ENCODE assay signal across 1 cellular context in the genomic region with DNA sequence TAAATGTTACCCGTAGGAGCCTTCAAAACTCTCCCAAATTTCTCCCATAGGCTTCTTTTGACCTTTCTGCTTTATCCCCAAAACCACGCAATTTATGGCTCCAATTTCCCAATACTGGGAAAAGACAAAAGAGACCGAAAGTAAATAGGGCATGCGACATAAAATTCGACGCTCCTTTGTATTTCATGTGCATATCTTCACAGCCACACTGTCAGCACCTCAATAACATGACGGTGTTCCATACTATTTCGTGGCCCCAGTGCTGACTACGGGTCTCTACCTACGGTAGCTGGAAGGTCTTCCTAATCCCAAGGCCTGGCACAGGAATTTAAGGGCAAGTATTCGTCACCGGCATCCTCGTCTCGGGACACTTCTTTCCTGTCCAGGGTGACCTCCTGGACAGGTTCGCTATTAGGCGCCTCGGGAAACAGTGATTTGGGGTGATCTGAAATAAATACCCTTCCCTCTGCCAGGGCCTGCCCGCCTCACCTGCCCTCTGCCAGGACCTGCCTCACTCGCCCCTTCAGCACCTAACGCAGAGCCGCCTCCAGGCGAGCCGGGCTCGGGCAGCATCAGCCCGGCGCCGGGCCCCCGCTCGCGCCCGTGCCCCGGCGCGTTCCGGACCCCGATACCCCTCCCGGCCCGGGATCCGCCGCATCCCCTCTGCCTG.
TF ChIP-seq lines count a peak whose summit lies in the region.

No MANE protein-coding gene starts in this region.

TF ChIP-seq in HepG2, 621 proteins besides CTCF, POLR2A, EP300 and RAD21 (continued from another document and continues in another):
- TF ChIP-seq, protein P1, sequence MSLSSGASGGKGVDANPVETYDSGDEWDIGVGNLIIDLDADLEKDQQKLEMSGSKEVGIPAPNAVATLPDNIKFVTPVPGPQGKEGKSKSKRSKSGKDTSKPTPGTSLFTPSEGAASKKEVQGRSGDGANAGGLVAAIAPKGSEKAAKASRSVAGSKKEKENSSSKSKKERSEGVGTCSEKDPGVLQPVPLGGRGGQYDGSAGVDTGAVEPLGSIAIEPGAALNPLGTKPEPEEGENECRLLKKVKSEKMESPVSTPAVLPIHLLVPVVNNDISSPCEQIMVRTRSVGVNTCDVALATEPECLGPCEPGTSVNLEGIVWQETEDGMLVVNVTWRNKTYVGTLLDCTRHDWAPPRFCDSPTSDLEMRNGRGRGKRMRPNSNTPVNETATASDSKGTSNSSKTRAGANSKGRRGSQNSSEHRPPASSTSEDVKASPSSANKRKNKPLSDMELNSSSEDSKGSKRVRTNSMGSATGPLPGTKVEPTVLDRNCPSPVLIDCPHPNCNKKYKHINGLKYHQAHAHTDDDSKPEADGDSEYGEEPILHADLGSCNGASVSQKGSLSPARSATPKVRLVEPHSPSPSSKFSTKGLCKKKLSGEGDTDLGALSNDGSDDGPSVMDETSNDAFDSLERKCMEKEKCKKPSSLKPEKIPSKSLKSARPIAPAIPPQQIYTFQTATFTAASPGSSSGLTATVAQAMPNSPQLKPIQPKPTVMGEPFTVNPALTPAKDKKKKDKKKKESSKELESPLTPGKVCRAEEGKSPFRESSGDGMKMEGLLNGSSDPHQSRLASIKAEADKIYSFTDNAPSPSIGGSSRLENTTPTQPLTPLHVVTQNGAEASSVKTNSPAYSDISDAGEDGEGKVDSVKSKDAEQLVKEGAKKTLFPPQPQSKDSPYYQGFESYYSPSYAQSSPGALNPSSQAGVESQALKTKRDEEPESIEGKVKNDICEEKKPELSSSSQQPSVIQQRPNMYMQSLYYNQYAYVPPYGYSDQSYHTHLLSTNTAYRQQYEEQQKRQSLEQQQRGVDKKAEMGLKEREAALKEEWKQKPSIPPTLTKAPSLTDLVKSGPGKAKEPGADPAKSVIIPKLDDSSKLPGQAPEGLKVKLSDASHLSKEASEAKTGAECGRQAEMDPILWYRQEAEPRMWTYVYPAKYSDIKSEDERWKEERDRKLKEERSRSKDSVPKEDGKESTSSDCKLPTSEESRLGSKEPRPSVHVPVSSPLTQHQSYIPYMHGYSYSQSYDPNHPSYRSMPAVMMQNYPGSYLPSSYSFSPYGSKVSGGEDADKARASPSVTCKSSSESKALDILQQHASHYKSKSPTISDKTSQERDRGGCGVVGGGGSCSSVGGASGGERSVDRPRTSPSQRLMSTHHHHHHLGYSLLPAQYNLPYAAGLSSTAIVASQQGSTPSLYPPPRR (CRISPR knock-in tag; IDR thresholded peaks at IDR 0.05; ENCODE audit: borderline replicate concordance): 0 out of 2 replicates have a peak, but pooled peaks have one; percentile 3
- TF ChIP-seq RBM39 (IDR thresholded peaks at IDR 0.05; ENCODE audit: low read depth, low read length, poor library complexity, severe bottlenecking): peak; percentile 40
- peak; percentile 19; the same call in 1 of the 2 replicates for TF ChIP-seq ZNF205 (CRISPR knock-in tag; IDR thresholded peaks at IDR 0.05)
- TF ChIP-seq JUN (CRISPR knock-in tag; IDR thresholded peaks at IDR 0.05): 0 out of 2 replicates have a peak, but pooled peaks have one; percentile 38
- TF ChIP-seq BHLHE40 (IDR thresholded peaks at IDR 0.05; ENCODE audit: low read length): no peak
- TF ChIP-seq SMAD3 (CRISPR knock-in tag; IDR thresholded peaks at IDR 0.05): 0 out of 2 replicates have a peak, but pooled peaks have one; percentile 10
- peak; percentile 72 for TF ChIP-seq FOXC1 (CRISPR knock-in tag; IDR thresholded peaks at IDR 0.05; ENCODE audit: borderline replicate concordance)
- TF ChIP-seq SAP130 (CRISPR knock-in tag; IDR thresholded peaks at IDR 0.05; ENCODE audit: low read depth): peak; percentile 46; the same call in 1 of the 2 replicates
- 0 out of 2 replicates have a peak, but pooled peaks have one; percentile 66 for TF ChIP-seq ZNF136 (CRISPR knock-in tag; IDR thresholded peaks at IDR 0.05; ENCODE audit: low read depth)
- TF ChIP-seq ZNF777 (CRISPR knock-in tag; IDR thresholded peaks at IDR 0.05): 0 out of 2 replicates have a peak, but pooled peaks have one; percentile 17
- TF ChIP-seq ZSCAN21 (CRISPR knock-in tag; IDR thresholded peaks at IDR 0.05; ENCODE audit: borderline replicate concordance): no peak
- TF ChIP-seq, protein P2, sequence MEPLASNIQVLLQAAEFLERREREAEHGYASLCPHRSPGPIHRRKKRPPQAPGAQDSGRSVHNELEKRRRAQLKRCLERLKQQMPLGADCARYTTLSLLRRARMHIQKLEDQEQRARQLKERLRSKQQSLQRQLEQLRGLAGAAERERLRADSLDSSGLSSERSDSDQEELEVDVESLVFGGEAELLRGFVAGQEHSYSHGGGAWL (CRISPR knock-in tag; IDR thresholded peaks at IDR 0.05): 0 out of 2 replicates have a peak, but pooled peaks have one; percentile 16
- 0 out of 2 replicates have a peak, but pooled peaks have one; percentile 5 for TF ChIP-seq ZNF138 (CRISPR knock-in tag; IDR thresholded peaks at IDR 0.05; ENCODE audit: low read depth)
- no peak for TF ChIP-seq CHD4 (IDR thresholded peaks at IDR 0.05; ENCODE audit: borderline replicate concordance, low read length)
- TF ChIP-seq KDM2A (CRISPR knock-in tag; IDR thresholded peaks at IDR 0.05; ENCODE audit: borderline replicate concordance, low read depth): peak; percentile 16; the same call in 1 of the 2 replicates
- 0 out of 2 replicates have a peak, but pooled peaks have one; percentile 10 for TF ChIP-seq ZBTB38 (CRISPR knock-in tag; IDR thresholded peaks at IDR 0.05)
- TF ChIP-seq, protein P3, sequence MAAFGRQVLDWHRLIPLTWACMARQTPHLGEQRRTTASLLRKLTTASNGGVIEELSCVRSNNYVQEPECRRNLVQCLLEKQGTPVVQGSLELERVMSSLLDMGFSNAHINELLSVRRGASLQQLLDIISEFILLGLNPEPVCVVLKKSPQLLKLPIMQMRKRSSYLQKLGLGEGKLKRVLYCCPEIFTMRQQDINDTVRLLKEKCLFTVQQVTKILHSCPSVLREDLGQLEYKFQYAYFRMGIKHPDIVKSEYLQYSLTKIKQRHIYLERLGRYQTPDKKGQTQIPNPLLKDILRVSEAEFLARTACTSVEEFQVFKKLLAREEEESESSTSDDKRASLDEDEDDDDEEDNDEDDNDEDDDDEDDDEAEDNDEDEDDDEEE (CRISPR knock-in tag; IDR thresholded peaks at IDR 0.05): 0 out of 2 replicates have a peak, but pooled peaks have one; percentile 71
- no peak for TF ChIP-seq HDAC2 (CRISPR knock-in tag; IDR thresholded peaks at IDR 0.05)
- TF ChIP-seq ASH2L (IDR thresholded peaks at IDR 0.05; ENCODE audit: insufficient read length, low read depth, low read length): peak; percentile 71
- TF ChIP-seq, protein P4, sequence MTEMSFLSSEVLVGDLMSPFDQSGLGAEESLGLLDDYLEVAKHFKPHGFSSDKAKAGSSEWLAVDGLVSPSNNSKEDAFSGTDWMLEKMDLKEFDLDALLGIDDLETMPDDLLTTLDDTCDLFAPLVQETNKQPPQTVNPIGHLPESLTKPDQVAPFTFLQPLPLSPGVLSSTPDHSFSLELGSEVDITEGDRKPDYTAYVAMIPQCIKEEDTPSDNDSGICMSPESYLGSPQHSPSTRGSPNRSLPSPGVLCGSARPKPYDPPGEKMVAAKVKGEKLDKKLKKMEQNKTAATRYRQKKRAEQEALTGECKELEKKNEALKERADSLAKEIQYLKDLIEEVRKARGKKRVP (CRISPR knock-in tag; IDR thresholded peaks at IDR 0.05): 0 out of 4 replicates have a peak, but pooled peaks of 1 of the 2 experiments have one; percentile 28
- TF ChIP-seq ZFP36L1 (CRISPR knock-in tag; IDR thresholded peaks at IDR 0.05): peak; percentile 39; the same call in 1 of the 2 replicates
- TF ChIP-seq CEBPB (IDR thresholded peaks at IDR 0.05; ENCODE audit: borderline replicate concordance, low read depth, low read length): no peak
- peak; percentile 80; the same call in 1 of the 2 replicates for TF ChIP-seq ZNF605 (CRISPR knock-in tag; IDR thresholded peaks at IDR 0.05)
- 0 out of 2 replicates have a peak, but pooled peaks have one; percentile 23 for TF ChIP-seq ZFX (CRISPR knock-in tag; IDR thresholded peaks at IDR 0.05; ENCODE audit: low read depth)
- TF ChIP-seq FOXA1 (IDR thresholded peaks at IDR 0.05): no peak
- 0 out of 2 replicates have a peak, but pooled peaks have one; percentile 6 for TF ChIP-seq FOXA1 (CRISPR knock-in tag; IDR thresholded peaks at IDR 0.05)
- TF ChIP-seq, protein P5, sequence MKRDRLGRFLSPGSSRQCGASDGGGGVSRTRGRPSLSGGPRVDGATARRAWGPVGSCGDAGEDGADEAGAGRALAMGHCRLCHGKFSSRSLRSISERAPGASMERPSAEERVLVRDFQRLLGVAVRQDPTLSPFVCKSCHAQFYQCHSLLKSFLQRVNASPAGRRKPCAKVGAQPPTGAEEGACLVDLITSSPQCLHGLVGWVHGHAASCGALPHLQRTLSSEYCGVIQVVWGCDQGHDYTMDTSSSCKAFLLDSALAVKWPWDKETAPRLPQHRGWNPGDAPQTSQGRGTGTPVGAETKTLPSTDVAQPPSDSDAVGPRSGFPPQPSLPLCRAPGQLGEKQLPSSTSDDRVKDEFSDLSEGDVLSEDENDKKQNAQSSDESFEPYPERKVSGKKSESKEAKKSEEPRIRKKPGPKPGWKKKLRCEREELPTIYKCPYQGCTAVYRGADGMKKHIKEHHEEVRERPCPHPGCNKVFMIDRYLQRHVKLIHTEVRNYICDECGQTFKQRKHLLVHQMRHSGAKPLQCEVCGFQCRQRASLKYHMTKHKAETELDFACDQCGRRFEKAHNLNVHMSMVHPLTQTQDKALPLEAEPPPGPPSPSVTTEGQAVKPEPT (CRISPR knock-in tag; IDR thresholded peaks at IDR 0.05; ENCODE audit: low read depth): 0 out of 2 replicates have a peak, but pooled peaks have one; percentile 17
- TF ChIP-seq ZMYM4 (CRISPR knock-in tag; IDR thresholded peaks at IDR 0.05): 0 out of 2 replicates have a peak, but pooled peaks have one; percentile 2
- TF ChIP-seq SALL1 (CRISPR knock-in tag; IDR thresholded peaks at IDR 0.05): peak; percentile 49
- peak; percentile 59; the same call in 1 of the 2 replicates for TF ChIP-seq KMT2B (CRISPR knock-in tag; IDR thresholded peaks at IDR 0.05)
- TF ChIP-seq HDAC1 (CRISPR knock-in tag; IDR thresholded peaks at IDR 0.05): peak; percentile 30; the same call in 1 of the 2 replicates
- peak; percentile 13; the same call in 1 of the 2 replicates for TF ChIP-seq ZNF253 (CRISPR knock-in tag; IDR thresholded peaks at IDR 0.05; ENCODE audit: borderline replicate concordance)
- TF ChIP-seq, protein P6, sequence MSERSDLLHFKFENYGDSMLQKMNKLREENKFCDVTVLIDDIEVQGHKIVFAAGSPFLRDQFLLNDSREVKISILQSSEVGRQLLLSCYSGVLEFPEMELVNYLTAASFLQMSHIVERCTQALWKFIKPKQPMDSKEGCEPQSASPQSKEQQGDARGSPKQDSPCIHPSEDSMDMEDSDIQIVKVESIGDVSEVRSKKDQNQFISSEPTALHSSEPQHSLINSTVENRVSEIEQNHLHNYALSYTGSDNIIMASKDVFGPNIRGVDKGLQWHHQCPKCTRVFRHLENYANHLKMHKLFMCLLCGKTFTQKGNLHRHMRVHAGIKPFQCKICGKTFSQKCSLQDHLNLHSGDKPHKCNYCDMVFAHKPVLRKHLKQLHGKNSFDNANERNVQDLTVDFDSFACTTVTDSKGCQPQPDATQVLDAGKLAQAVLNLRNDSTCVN (CRISPR knock-in tag; IDR thresholded peaks at IDR 0.05; ENCODE audit: borderline replicate concordance): no peak
- peak; percentile 8; the same call in 1 of the 2 replicates for TF ChIP-seq ZNF761 (CRISPR knock-in tag; conservative IDR thresholded peaks at IDR 0.05)
- no peak for TF ChIP-seq SP1 (IDR thresholded peaks at IDR 0.05)
- 0 out of 2 replicates have a peak, but pooled peaks have one; percentile 23 for TF ChIP-seq SP1 (CRISPR knock-in tag; IDR thresholded peaks at IDR 0.05)
- 0 out of 2 replicates have a peak, but pooled peaks have one; percentile 45 for TF ChIP-seq MIER3 (CRISPR knock-in tag; IDR thresholded peaks at IDR 0.05; ENCODE audit: borderline replicate concordance)
- no peak for TF ChIP-seq RFXAP (CRISPR knock-in tag; IDR thresholded peaks at IDR 0.05; ENCODE audit: borderline replicate concordance)
- TF ChIP-seq ZNF557 (CRISPR knock-in tag; IDR thresholded peaks at IDR 0.05): 0 out of 2 replicates have a peak, but pooled peaks have one; percentile 14
- 0 out of 2 replicates have a peak, but pooled peaks have one; percentile 38 for TF ChIP-seq ZSCAN29 (CRISPR knock-in tag; conservative IDR thresholded peaks at IDR 0.05)
- 0 out of 2 replicates have a peak, but pooled peaks have one; percentile 17 for TF ChIP-seq TBX2 (CRISPR knock-in tag; IDR thresholded peaks at IDR 0.05; ENCODE audit: borderline replicate concordance)
- TF ChIP-seq, protein P7, sequence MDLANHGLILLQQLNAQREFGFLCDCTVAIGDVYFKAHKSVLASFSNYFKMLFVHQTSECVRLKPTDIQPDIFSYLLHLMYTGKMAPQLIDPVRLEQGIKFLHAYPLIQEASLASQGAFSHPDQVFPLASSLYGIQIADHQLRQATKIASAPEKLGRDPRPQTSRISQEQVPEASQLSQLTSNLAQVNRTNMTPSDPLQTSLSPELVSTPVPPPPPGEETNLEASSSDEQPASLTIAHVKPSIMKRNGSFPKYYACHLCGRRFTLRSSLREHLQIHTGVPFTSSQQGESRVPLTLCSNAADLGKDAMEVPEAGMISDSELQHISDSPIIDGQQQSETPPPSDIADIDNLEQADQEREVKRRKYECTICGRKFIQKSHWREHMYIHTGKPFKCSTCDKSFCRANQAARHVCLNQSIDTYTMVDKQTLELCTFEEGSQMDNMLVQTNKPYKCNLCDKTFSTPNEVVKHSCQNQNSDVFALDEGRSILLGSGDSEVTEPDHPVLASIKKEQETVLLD (CRISPR knock-in tag; IDR thresholded peaks at IDR 0.05; ENCODE audit: low read depth): no peak
- 0 out of 2 replicates have a peak, but pooled peaks have one; percentile 38 for TF ChIP-seq DNMT3B (CRISPR knock-in tag; conservative IDR thresholded peaks at IDR 0.05)
- TF ChIP-seq, protein P8, sequence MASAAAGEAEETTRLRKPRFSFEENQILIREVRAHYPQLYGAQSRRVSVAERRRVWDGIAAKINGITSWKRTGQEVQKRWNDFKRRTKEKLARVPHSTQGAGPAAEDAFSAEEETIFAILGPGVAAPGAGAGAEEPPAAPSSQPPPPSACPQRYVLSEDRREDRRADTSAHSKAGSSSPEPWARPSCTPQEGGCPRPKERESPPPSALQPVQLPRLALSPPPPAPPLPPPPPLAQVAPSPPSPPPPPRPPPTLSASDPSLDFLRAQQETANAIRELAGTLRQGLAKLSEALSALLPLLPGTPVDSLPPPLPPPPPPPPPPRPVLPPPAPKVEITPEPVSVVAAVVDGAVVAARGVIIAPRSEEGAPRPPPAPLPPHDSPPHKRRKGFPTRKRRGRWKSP (CRISPR knock-in tag; IDR thresholded peaks at IDR 0.05): peak; percentile 40
- TF ChIP-seq ZNF616 (CRISPR knock-in tag; IDR thresholded peaks at IDR 0.05; ENCODE audit: low read depth): no peak
- TF ChIP-seq KDM6A (CRISPR knock-in tag; IDR thresholded peaks at IDR 0.05; ENCODE audit: low read depth): no peak
- TF ChIP-seq IKZF4 (CRISPR knock-in tag; IDR thresholded peaks at IDR 0.05; ENCODE audit: borderline replicate concordance, low read depth, not compliant biosample characterization): no peak
- peak; percentile 34; the same call in 1 of the 2 replicates for TF ChIP-seq YEATS2 (CRISPR knock-in tag; IDR thresholded peaks at IDR 0.05; ENCODE audit: borderline replicate concordance)
- TF ChIP-seq ZNF547 (CRISPR knock-in tag; IDR thresholded peaks at IDR 0.05): 0 out of 2 replicates have a peak, but pooled peaks have one; percentile 18
- TF ChIP-seq, protein P9, sequence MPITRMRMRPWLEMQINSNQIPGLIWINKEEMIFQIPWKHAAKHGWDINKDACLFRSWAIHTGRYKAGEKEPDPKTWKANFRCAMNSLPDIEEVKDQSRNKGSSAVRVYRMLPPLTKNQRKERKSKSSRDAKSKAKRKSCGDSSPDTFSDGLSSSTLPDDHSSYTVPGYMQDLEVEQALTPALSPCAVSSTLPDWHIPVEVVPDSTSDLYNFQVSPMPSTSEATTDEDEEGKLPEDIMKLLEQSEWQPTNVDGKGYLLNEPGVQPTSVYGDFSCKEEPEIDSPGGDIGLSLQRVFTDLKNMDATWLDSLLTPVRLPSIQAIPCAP (CRISPR knock-in tag; IDR thresholded peaks at IDR 0.05; ENCODE audit: low read depth): 0 out of 2 replicates have a peak, but pooled peaks have one; percentile 21
